10 cellular contexts compared by ENCODE assay signal in genomic region chr5:102959055-102959454, GRCh38.
DNase-seq lines count a peak whose midpoint lies in the region; ATAC-seq and TF ChIP-seq lines count a peak whose summit lies in the region.
"Had no signal": no experiment of that assay in that cellular context is flagged by ENCODE, and none has a peak within 500 bp of the region (broad histone marks: within the 10 kb centered on the region; RNA-seq: fewer than 3 reads in every experiment).

No MANE protein-coding gene starts in this region.

- intact Hi-C loops in activated naive CD4-positive, alpha-beta T cell treated with anti-CD3 and anti-CD28 coated beads for 36 hours (cut with micrococcal nuclease), result no loop called here

- H3K4me3 Mint-ChIP-seq in osteocyte (ENCODE audit: unreplicated experiment), result no peak overlapping the region
- no peak overlapping the region for H3K4me3 Mint-ChIP-seq in activated naive CD4-positive, alpha-beta T cell treated with anti-CD3 and anti-CD28 coated beads for 36 hours

- no peaks in the 10 kb centered on the region for H3K9me3 Mint-ChIP-seq in osteocyte (ENCODE audit: unreplicated experiment)
- no peaks in the 10 kb centered on the region for H3K9me3 Mint-ChIP-seq in activated naive CD4-positive, alpha-beta T cell treated with anti-CD3 and anti-CD28 coated beads for 36 hours

- TF ChIP-seq CTCF in choroid plexus epithelial cell (conservative IDR thresholded peaks at IDR 0.05; ENCODE audit: low read depth, low read length), result no peak
- no peak for TF ChIP-seq CTCF in osteocyte (IDR thresholded peaks at IDR 0.05)

- H3K27ac Mint-ChIP-seq in osteocyte (ENCODE audit: unreplicated experiment), result peak overlapping the region; percentile 86
- no peak overlapping the region for H3K27ac Mint-ChIP-seq in activated naive CD4-positive, alpha-beta T cell treated with anti-CD3 and anti-CD28 coated beads for 36 hours

- peak; percentile 93 for DNase-seq in HT1080 (ENCODE audit: low read depth)
- peak; percentile 94 for DNase-seq in choroid plexus epithelial cell (ENCODE audit: low read depth)
- DNase-seq in osteocyte (ENCODE audit: extremely low spot score, unreplicated experiment), result no peak
- DNase-seq in activated naive CD4-positive, alpha-beta T cell treated with anti-CD3 and anti-CD28 coated beads for 36 hours, result no peak
- DNase-seq in NCI-H187 treated with DMSO at 0.1 percent for 48 hours (lab: John Stamatoyannopoulos, UW), result no peak
- no peak for DNase-seq in D341Med (ENCODE audit: low spot score)
- DNase-seq: activated CD4-positive, alpha-beta T cell treated with anti-CD3 and anti-CD28 coated beads for 48 hours; NCI-H1092 had no signal

- H3K4me3 ChIP-seq in choroid plexus epithelial cell (ENCODE audit: low read depth, low read length), result no peak overlapping the region

- peaks cover 6% of the 10 kb centered on the region for H3K36me3 Mint-ChIP-seq in osteocyte (ENCODE audit: unreplicated experiment)
- peaks cover 6% of the 10 kb centered on the region for H3K36me3 Mint-ChIP-seq in activated naive CD4-positive, alpha-beta T cell treated with anti-CD3 and anti-CD28 coated beads for 36 hours (ENCODE audit: low read depth)

- no peaks in the 10 kb centered on the region for H3K27me3 Mint-ChIP-seq in osteocyte (ENCODE audit: unreplicated experiment)
- no peaks in the 10 kb centered on the region for H3K27me3 Mint-ChIP-seq in activated naive CD4-positive, alpha-beta T cell treated with anti-CD3 and anti-CD28 coated beads for 36 hours (ENCODE audit: low read depth)

- ATAC-seq in GM18907 (IDR thresholded peaks at IDR 0.05; ENCODE audit: unreplicated experiment) (peak; percentile 65), GM21515 (IDR thresholded peaks at IDR 0.05; ENCODE audit: unreplicated experiment) (no peak)

- CTCF ChIA-PET in activated naive CD4-positive, alpha-beta T cell treated with anti-CD3 and anti-CD28 coated beads for 36 hours (lab: Charles Lee), result no interaction called here

- peaks cover 21% of the 10 kb centered on the region for H3K4me1 Mint-ChIP-seq in osteocyte (ENCODE audit: unreplicated experiment)
- H3K4me1 Mint-ChIP-seq in activated naive CD4-positive, alpha-beta T cell treated with anti-CD3 and anti-CD28 coated beads for 36 hours (ENCODE audit: low read depth), result no peaks in the 10 kb centered on the region

Comparison
In these comparisons a context has a peak if more than half of its experiments do, and no peak if none do; other contexts are left out.
1. DNase-seq: peak in HT1080 (single experiment) and choroid plexus epithelial cell (single experiment); none in osteocyte (single experiment), activated naive CD4-positive, alpha-beta T cell treated with anti-CD3 and anti-CD28 coated beads for 36 hours (single experiment), NCI-H187 treated with DMSO at 0.1 percent for 48 hours (single experiment) and D341Med (single experiment).